ENCODE assay signal across 1 cellular context in genomic region chr3:172087827-172088580, GRCh38.
TF ChIP-seq lines count a peak whose summit lies in the region.

No MANE protein-coding gene starts in this region.

TF ChIP-seq in K562, 482 proteins besides CTCF, POLR2A, EP300 and RAD21 (continued from another document):
- TF ChIP-seq JUND (IDR thresholded peaks at IDR 0.05; ENCODE audit: borderline replicate concordance, low read depth, low read length) (no peak; the same call in 1 of the 2 replicates), JUND (tag; IDR thresholded peaks at IDR 0.05; ENCODE audit: borderline replicate concordance, low read depth, low read length) (peak; percentile 60; the same call in 1 of the 3 replicates), JUN (IDR thresholded peaks at IDR 0.05; ENCODE audit: borderline replicate concordance, low read depth, low read length) (peak; percentile 7; the same call in 1 of the 2 replicates), JUN (CRISPR knock-in tag; IDR thresholded peaks at IDR 0.05; ENCODE audit: borderline replicate concordance) (no peak), ZEB2 (IDR thresholded peaks at IDR 0.05) (0 out of 2 replicates have a peak, but pooled peaks have one; percentile 34), TEAD4 (IDR thresholded peaks at IDR 0.05; ENCODE audit: low read length) (peak; percentile 24; the same call in 1 of the 2 replicates), TEAD4 (CRISPR knock-in tag; IDR thresholded peaks at IDR 0.05; ENCODE audit: borderline replicate concordance) (no peak), HDAC2 (IDR thresholded peaks at IDR 0.05) (peak; percentile 24; the same call in 1 of the 2 replicates), SMARCA4 (IDR thresholded peaks at IDR 0.05) (0 out of 2 replicates have a peak, but pooled peaks have one; percentile 28), DPF2 (IDR thresholded peaks at IDR 0.05) (peak; percentile 47; the same call in 1 of the 2 replicates), NFE2 (IDR thresholded peaks at IDR 0.05; ENCODE audit: low read depth) (peak; percentile 59; the same call in 1 of the 2 replicates), CCAR2 (IDR thresholded peaks at IDR 0.05; ENCODE audit: low read depth, low read length) (no peak), CXXC5 (CRISPR knock-in tag; IDR thresholded peaks at IDR 0.05) (peak; percentile 27), ZNF830 (CRISPR knock-in tag; IDR thresholded peaks at IDR 0.05) (no peak), KLF13 (tag; IDR thresholded peaks at IDR 0.05; ENCODE audit: borderline replicate concordance, low read depth) (no peak), AFF1 (IDR thresholded peaks at IDR 0.05; ENCODE audit: low read depth in 1 of 2, partially characterized antibody in 2 of 2) (peak in 1 of 2 experiments; percentile 4), CUX1 (CRISPR knock-in tag; IDR thresholded peaks at IDR 0.05) (0 out of 2 replicates have a peak, but pooled peaks have one; percentile 14), MGA (IDR thresholded peaks at IDR 0.05) (peak; percentile 72; the same call in 1 of the 2 replicates), ARID1B (IDR thresholded peaks at IDR 0.05) (peak; percentile 53; the same call in 1 of the 2 replicates)
TF ChIP-seq in K562: peak in this region for 41.
